16 cellular contexts compared by ENCODE assay signal in the genomic region with DNA sequence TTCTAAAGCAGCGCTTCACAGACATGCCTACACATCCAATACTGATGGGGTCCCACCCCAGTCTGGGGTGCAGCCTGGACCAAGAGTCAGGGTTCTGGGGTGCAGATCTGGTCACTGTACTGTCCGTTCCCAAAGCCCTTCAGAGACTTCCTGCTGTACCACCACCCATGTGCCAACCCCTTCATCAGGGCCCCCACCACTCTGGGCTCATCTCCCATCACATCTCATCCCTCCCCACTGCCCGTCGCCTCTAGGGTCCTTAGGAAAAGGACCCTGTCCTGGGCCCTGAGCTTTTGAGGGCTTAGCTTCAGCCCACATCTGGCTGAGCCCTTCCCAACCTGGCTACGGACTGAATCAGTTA. TPM values are rescaled to one million over a fixed set of nuclear protein-coding genes. Genes with fewer than 3 reads are reported as not detected.
A peak's percentile ranks its signal among the peaks of the same experiment; 100 is the strongest.
DNase-seq lines count a peak whose midpoint lies in the region; ATAC-seq and TF ChIP-seq lines count a peak whose summit lies in the region.
"Had no signal": no experiment of that assay in that cellular context is flagged by ENCODE, and none has a peak within 500 bp of the region (broad histone marks: within the 10 kb centered on the region; RNA-seq: fewer than 3 reads in every experiment).

No MANE protein-coding gene starts in this region.

- peak overlapping the region; percentile 57 for H3K27ac Mint-ChIP-seq in activated naive CD4-positive, alpha-beta T cell treated with anti-CD3 and anti-CD28 coated beads, Interleukin-2, amount 50 U/mL, for 24 hours
- H3K27ac Mint-ChIP-seq in brain, result peak overlapping the region in 3 of 5 experiments; percentile 30 to 98 (median 33)
- H3K27ac Mint-ChIP-seq: CD8-positive, alpha-beta memory T cell had no signal

- no peak overlapping the region for H3K4me2 ChIP-seq in neuronal stem cell (ENCODE audit: insufficient read depth, low read length, poor library complexity, severe bottlenecking)

- H3K9me3 ChIP-seq in neuronal stem cell (replicated peaks in 1 of 2; ENCODE audit: control insufficient read depth in 2 of 2, insufficient read depth in 1 of 2, low read depth in 1 of 2, low read length in 2 of 2) (peaks cover 4 to 6% of the 10 kb centered on the region in 2 donors), tibial nerve (no peaks in the 10 kb centered on the region)

- H3K27me3 Mint-ChIP-seq in activated naive CD4-positive, alpha-beta T cell treated with anti-CD3 and anti-CD28 coated beads, Interleukin-2, amount 50 U/mL, for 24 hours, result no peaks in the 10 kb centered on the region
- no peaks in the 10 kb centered on the region for H3K27me3 Mint-ChIP-seq in brain

- H3K27ac ChIP-seq in neuronal stem cell (replicated peaks; ENCODE audit: low read length) (no peak overlapping the region), tibial nerve (peak overlapping the region in 3 of 4 donors; percentile 11 to 81 (median 77))
- H3K27ac ChIP-seq: GM23248 had no signal

- TF ChIP-seq EP300 in tibial nerve (IDR thresholded peaks at IDR 0.05), result no peak

- no peaks in the 10 kb centered on the region for H3K36me3 ChIP-seq in neuronal stem cell (replicated peaks in 1 of 2; ENCODE audit: control insufficient read depth in 2 of 2, insufficient read depth in 2 of 2, low read length in 2 of 2)
- H3K36me3 ChIP-seq in tibial nerve, result no peaks in the 10 kb centered on the region

- peak overlapping the region; percentile 100 for H2BK15ac ChIP-seq in neuronal stem cell (ENCODE audit: low read length)

- H4K91ac ChIP-seq in neuronal stem cell (ENCODE audit: low read depth, low read length, poor library complexity), result no peak overlapping the region

- H3K4me3 ChIP-seq in neuronal stem cell (ENCODE audit: low read length in 2 of 2), result no peak overlapping the region
- H3K4me3 ChIP-seq in tibial nerve, result no peak overlapping the region
- H3K4me3 ChIP-seq: GM23248 had no signal

- peak overlapping the region; percentile 10 for H3K23ac ChIP-seq in neuronal stem cell (ENCODE audit: low read depth, low read length, poor library complexity)

- no peaks in the 10 kb centered on the region for H3K4me1 Mint-ChIP-seq in activated naive CD4-positive, alpha-beta T cell treated with anti-CD3 and anti-CD28 coated beads, Interleukin-2, amount 50 U/mL, for 24 hours
- H3K4me1 Mint-ChIP-seq in brain, result peaks cover 53% of the 10 kb centered on the region

- H3K79me1 ChIP-seq in neuronal stem cell (ENCODE audit: low read depth, low read length), result no peaks in the 10 kb centered on the region

- peak overlapping the region; percentile 42 for H2BK12ac ChIP-seq in neuronal stem cell (ENCODE audit: low read length)

- H3K4me1 ChIP-seq in neuronal stem cell (ENCODE audit: control insufficient read depth in 2 of 2, insufficient read depth in 1 of 2, low read depth in 1 of 2, low read length in 2 of 2), result peaks cover 20% of the 10 kb centered on the region in 2 donors
- peaks cover 0 to 18% (median 2%) of the 10 kb centered on the region in 4 donors for H3K4me1 ChIP-seq in tibial nerve

- H3K27me3 ChIP-seq in neuronal stem cell (ENCODE audit: control insufficient read depth in 3 of 3, insufficient read depth in 3 of 3, low read depth in 1 of 3, low read length in 3 of 3), result no peaks in the 10 kb centered on the region
- no peaks in the 10 kb centered on the region for H3K27me3 ChIP-seq in tibial nerve

- H3K14ac ChIP-seq in neuronal stem cell (ENCODE audit: low read length), result no peak overlapping the region

- H2BK120ac ChIP-seq in neuronal stem cell (ENCODE audit: low read depth, low read length), result no peak overlapping the region

- peak overlapping the region; percentile 7 for H2BK5ac ChIP-seq in neuronal stem cell (ENCODE audit: low read length)

- ATAC-seq in GM21381 (IDR thresholded peaks at IDR 0.05; ENCODE audit: unreplicated experiment) (no peak), HG03354 (IDR thresholded peaks at IDR 0.05; ENCODE audit: poor library complexity, severe bottlenecking, unreplicated experiment) (no peak)

- DNase-seq in activated naive CD4-positive, alpha-beta T cell treated with anti-CD3 and anti-CD28 coated beads, Interleukin-2, amount 50 U/mL, for 16 hours, result no peak
- DNase-seq in neuronal stem cell (ENCODE audit: low spot score) (no peak), tibial nerve (ENCODE audit: low spot score in 2 of 2) (no peak)
- no peak for DNase-seq in stimulated activated naive CD4-positive, alpha-beta T cell (lab: John Stamatoyannopoulos, UW)
- DNase-seq: CD8-positive, alpha-beta memory T cell; DMS79; GM23248; Karpas-422; MM.1S; NCI-H1092 treated with DMSO at 0.1 percent for 48 hours; NCI-H2081 treated with DMSO at 0.1 percent for 48 hours; NCI-H510A had no signal

- no peak overlapping the region for H3K9ac ChIP-seq in neuronal stem cell (ENCODE audit: low read depth, low read length, poor library complexity)
- H3K9ac ChIP-seq: GM23248 had no signal

- TF ChIP-seq CTCF in brain (conservative IDR thresholded peaks at IDR 0.05), result no peak
- TF ChIP-seq CTCF in tibial nerve (IDR thresholded peaks at IDR 0.05), result no peak

- no CpG with 5 or more reads among the region's 5 CpGs for WGBS in neuronal stem cell (ENCODE audit: extremely low coverage in 2 of 2, insufficient read length in 2 of 2, insufficient replicate concordance in 1 of 2), 2 donors
- 91 to 92% methylated on average over 5 of the region's 5 CpGs for WGBS in tibial nerve, 2 donors

- H3K18ac ChIP-seq in neuronal stem cell (ENCODE audit: low read length), result peak overlapping the region; percentile 86

- no peak overlapping the region for H4K8ac ChIP-seq in neuronal stem cell (ENCODE audit: low read depth, low read length)

- H3K9me3 Mint-ChIP-seq in activated naive CD4-positive, alpha-beta T cell treated with anti-CD3 and anti-CD28 coated beads, Interleukin-2, amount 50 U/mL, for 24 hours, result no peaks in the 10 kb centered on the region
- H3K9me3 Mint-ChIP-seq in brain, result peaks cover 2 to 19% (median 17%) of the 10 kb centered on the region in 5 experiments
- H3K9me3 Mint-ChIP-seq: CD8-positive, alpha-beta memory T cell had no signal

- peak overlapping the region; percentile 82 for H2AK5ac ChIP-seq in neuronal stem cell (ENCODE audit: low read depth, low read length)

- TF ChIP-seq POLR2A in tibial nerve (IDR thresholded peaks at IDR 0.05), result no peak

- no peak overlapping the region for H2AFZ ChIP-seq in neuronal stem cell (ENCODE audit: low read length)
- H2AFZ ChIP-seq: GM23248 had no signal

- H3K4ac ChIP-seq in neuronal stem cell (ENCODE audit: low read length), result no peak overlapping the region

- no peak overlapping the region for H3K4me3 Mint-ChIP-seq in activated naive CD4-positive, alpha-beta T cell treated with anti-CD3 and anti-CD28 coated beads, Interleukin-2, amount 50 U/mL, for 24 hours
- no peak overlapping the region for H3K4me3 Mint-ChIP-seq in brain
- H3K4me3 Mint-ChIP-seq: CD8-positive, alpha-beta memory T cell had no signal

- peaks cover 2% of the 10 kb centered on the region for H3K36me3 Mint-ChIP-seq in activated naive CD4-positive, alpha-beta T cell treated with anti-CD3 and anti-CD28 coated beads, Interleukin-2, amount 50 U/mL, for 24 hours
- no peaks in the 10 kb centered on the region for H3K36me3 Mint-ChIP-seq in brain
- H3K36me3 Mint-ChIP-seq: CD8-positive, alpha-beta memory T cell had no signal

RNA-seq across cellular contexts. Expression of a gene that starts 37.9 kb away (rescaled TPM):
- 145 TPM for polyA plus RNA-seq in brain (ENCODE audit: insufficient read depth, low read depth, low replicate concordance)
- 252 TPM for polyA plus RNA-seq in neuronal stem cell (2013, experiment 1 of 2)
- polyA plus RNA-seq in neuronal stem cell (2013, experiment 2 of 2), result 263 TPM
- 100 to 1,000 TPM; 145 to 208 (median 166) TPM for total RNA-seq in tibial nerve
